Comparison of ENCODE assay signal across 8 cellular contexts in genomic region chr12:120265483-120266179, GRCh38. TPM values are rescaled to one million over a fixed set of nuclear protein-coding genes. Genes with fewer than 3 reads are reported as not detected.
A peak's percentile ranks its signal among the peaks of the same experiment; 100 is the strongest.
DNase-seq lines count a peak whose midpoint lies in the region; ATAC-seq, FAIRE-seq and TF ChIP-seq lines count a peak whose summit lies in the region.

TSS of gene PXN (minus strand) at chr12:120265730. CDS start at chr12:120265629, 101 bp downstream.

- H3K27me3 Mint-ChIP-seq in H9 (ENCODE audit: low read depth) (no peaks in the 10 kb centered on the region), T-helper 17 cell (no peaks in the 10 kb centered on the region)

- H3K27ac Mint-ChIP-seq in H9 (peak within 1 kb of the TSS in 2 of 3 experiments; percentile 15 to 49; a peak in 5 of 7 replicates), T-helper 17 cell (peak within 1 kb of the TSS; percentile 98)

- peaks cover 0 to 5% (median 5%) of the 10 kb centered on the region in 3 experiments; a peak in 3 of 7 replicates for H3K36me3 Mint-ChIP-seq in H9 (ENCODE audit: insufficient read depth in 1 of 3, low read depth in 3 of 3)
- H3K36me3 Mint-ChIP-seq in T-helper 17 cell (ENCODE audit: low read depth), result peaks cover 8% of the 10 kb centered on the region

- H3K4me1 Mint-ChIP-seq in H9 (peaks cover 31 to 46% of the 10 kb centered on the region in 2 experiments), T-helper 17 cell (peaks cover 29% of the 10 kb centered on the region)

- no peaks in the 10 kb centered on the region for H3K27me3 ChIP-seq in H9 (ENCODE audit: insufficient read depth, low read length)

- H4K5ac ChIP-seq in H9 (ENCODE audit: insufficient read length, low read depth, low read length), result no peak within 1 kb of the TSS

- no peak within 1 kb of the TSS for H2BK5ac ChIP-seq in H9 (ENCODE audit: insufficient read length, low read length)

- peak; percentile 81 for DNase-seq in G401 (ENCODE audit: low spot score)
- DNase-seq in H9, result peak; percentile 89
- peak; percentile 27 for DNase-seq in NCI-H1048 (lab: John Stamatoyannopoulos, UW)
- peak; percentile 92 to 98 (median 95) for DNase-seq in T-helper 17 cell
- peak; percentile 36 for DNase-seq in amniotic stem cell (lab: John Stamatoyannopoulos, UW)
- peak; percentile 94 for DNase-seq in left ventricle myocardium superior
- DNase-seq in pulmonary artery endothelial cell (ENCODE audit: low read depth, low spot score), result peak; percentile 46
- peak; percentile 95 for DNase-seq in urothelium cell line (ENCODE audit: low spot score)

- H2AFZ ChIP-seq in H9 (ENCODE audit: low read length), result no peak within 1 kb of the TSS

- H3K9ac ChIP-seq in H9 (ENCODE audit: extremely low read depth, insufficient read length, low read length), result peak within 1 kb of the TSS; percentile 49

- H3K23me2 ChIP-seq in H9 (ENCODE audit: insufficient read length, low read depth, low read length, poor library complexity, severe bottlenecking), result peaks cover 8% of the 10 kb centered on the region

- peaks cover 38% of the 10 kb centered on the region; the same call in 1 of the 2 replicates for H3K79me2 ChIP-seq in H9 (ENCODE audit: insufficient read depth, low read length)

- in situ Hi-C loops in G401 (cut with HindIII; ENCODE audit: low sequenced_read_pairs), result no loop called here

- H3K27ac ChIP-seq in H9 (ENCODE audit: insufficient read length, low read depth, low read length), result no peak within 1 kb of the TSS

- peaks cover 3% of the 10 kb centered on the region for H3K79me1 ChIP-seq in H9 (ENCODE audit: insufficient read depth, low read depth, low read length, poor library complexity, severe bottlenecking)

- H4K91ac ChIP-seq in H9 (ENCODE audit: insufficient read length, low read depth, low read length), result no peak within 1 kb of the TSS

- no peak within 1 kb of the TSS for H2BK15ac ChIP-seq in H9 (ENCODE audit: low read depth, low read length)

- H3K4me2 ChIP-seq in H9 (ENCODE audit: insufficient read depth, insufficient read length, low read length), result peak within 1 kb of the TSS; percentile 50

- H2BK20ac ChIP-seq in H9 (ENCODE audit: low read depth, low read length, poor library complexity, severe bottlenecking), result no peak within 1 kb of the TSS

- H3K14ac ChIP-seq in H9 (ENCODE audit: insufficient read depth, low read length), result peak within 1 kb of the TSS; percentile 67

- H4K8ac ChIP-seq in H9 (replicated peaks; ENCODE audit: insufficient read length, low read depth, low read length), result no peak within 1 kb of the TSS

- no peak within 1 kb of the TSS for H3K23ac ChIP-seq in H9 (ENCODE audit: insufficient read length, low read depth, low read length)

- H3T11ph ChIP-seq in H9 (ENCODE audit: low read length), result no peak within 1 kb of the TSS

- H3K4me3 Mint-ChIP-seq in H9 (peak within 1 kb of the TSS; percentile 75 to 87), T-helper 17 cell (peak within 1 kb of the TSS; percentile 99)

- peak; percentile 88 for TF ChIP-seq CTCF in H9 (conservative IDR thresholded peaks at IDR 0.05)

- H3K4ac ChIP-seq in H9 (ENCODE audit: low read depth, low read length), result no peak within 1 kb of the TSS

- H4K20me1 ChIP-seq in H9 (ENCODE audit: control insufficient read depth, insufficient read depth, insufficient read length), result no peaks in the 10 kb centered on the region

- WGBS in H9 (ENCODE audit: extremely low coverage, insufficient read length, low lambda C conversion rate), result no CpG with 5 or more reads among the region's 79 CpGs

- intact Hi-C loops in left ventricle myocardium superior (cut with micrococcal nuclease), result loop anchor here (2.0 kb wide), 1 partner anchor 39 kb away; no protein-coding TSS in a partner anchor

- no peak within 1 kb of the TSS for H3K56ac ChIP-seq in H9 (ENCODE audit: insufficient read length, low read depth, low read length)

- H2BK12ac ChIP-seq in H9 (ENCODE audit: insufficient read length, low read depth, low read length), result no peak within 1 kb of the TSS

- H3K4me1 ChIP-seq in H9 (ENCODE audit: insufficient read depth, low read length), result peaks cover 12% of the 10 kb centered on the region

- no peak for FAIRE-seq in urothelium cell line (lab: Jason Lieb, UNC)

- no peak within 1 kb of the TSS for H3K18ac ChIP-seq in H9 (ENCODE audit: insufficient read length, low read depth, low read length)

- H2AK5ac ChIP-seq in H9 (ENCODE audit: insufficient read length, low read length), result no peak within 1 kb of the TSS

- no peaks in the 10 kb centered on the region; a peak in 1 of 5 replicates for H3K9me3 Mint-ChIP-seq in H9

- no peaks in the 10 kb centered on the region for H3K9me3 ChIP-seq in H9 (ENCODE audit: control insufficient read depth, low read depth, low read length)
- no peaks in the 10 kb centered on the region for H3K9me3 ChIP-seq in T-helper 17 cell (ENCODE audit: control insufficient read depth, low read length, poor library complexity, severe bottlenecking)

- ATAC-seq in T-helper 17 cell (peak; percentile 94), left ventricle myocardium superior (peak; percentile 83)

- no peak within 1 kb of the TSS for H2BK120ac ChIP-seq in H9 (ENCODE audit: low read depth, low read length, poor library complexity, severe bottlenecking)

RNA-seq across cellular contexts. Expression of gene PXN, which starts in this region (rescaled TPM):
- total RNA-seq in G401 (2014; rRNA removed; shearing (Covaris generic)), result 18.8 and 24.5 TPM in 2 replicates
- total RNA-seq in H9 (2021) (88.9 and 92.8 TPM in 2 replicates), T-helper 17 cell (100 to 1,000 TPM; 155 to 190 TPM), left ventricle myocardium superior (65.9 TPM), pulmonary artery endothelial cell (64.1 and 64.8 TPM in 2 replicates)

Comparison
In these comparisons a context has a peak if more than half of its experiments do, and no peak if none do; other contexts are left out.
1. DNase-seq: peak in every context shown above with its lines; median percentile 95 in T-helper 17 cell; 95 in urothelium cell line; 94 in left ventricle myocardium superior; 89 in H9; 81 in G401; 46 in pulmonary artery endothelial cell; 36 in amniotic stem cell; 27 in NCI-H1048.